ENCODE assay signal across 8 cellular contexts in the genomic region with DNA sequence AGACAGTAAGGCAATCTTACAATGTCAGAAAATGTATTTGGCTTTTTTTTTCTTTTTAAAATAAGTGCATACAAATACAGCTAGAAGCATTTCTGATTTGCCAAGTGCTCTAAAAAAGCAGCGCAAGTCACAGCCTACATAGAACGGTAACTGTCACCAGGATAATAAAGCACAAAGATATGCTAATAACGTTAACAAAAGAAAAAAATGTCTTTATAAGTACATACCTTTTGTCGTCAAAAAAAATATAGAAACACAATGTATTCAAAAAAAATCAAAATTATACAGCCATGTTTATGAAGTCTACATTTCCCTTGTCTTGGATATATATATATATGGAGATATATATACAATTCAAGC. TPM values are rescaled to one million over a fixed set of nuclear protein-coding genes. Genes with fewer than 3 reads are reported as not detected.
DNase-seq lines count a peak whose midpoint lies in the region; ATAC-seq and TF ChIP-seq lines count a peak whose summit lies in the region.

No MANE protein-coding gene starts in this region.

- peak overlapping the region; percentile 88 for H3K27ac ChIP-seq in SJSA1
- H3K27ac ChIP-seq in fibroblast of lung (ENCODE audit: insufficient read depth, low read length), result peak overlapping the region; percentile 94
- H3K27ac ChIP-seq in sigmoid colon, result peak overlapping the region; percentile 97 to 100 (median 100)

- H4K20me1 ChIP-seq in fibroblast of lung (ENCODE audit: control insufficient read depth, extremely low read depth, insufficient read depth, low read length), result no peaks in the 10 kb centered on the region

- peaks cover 13% of the 10 kb centered on the region for H3K36me3 ChIP-seq in H7 (replicated peaks; ENCODE audit: control insufficient read depth, insufficient read depth, low read length)
- peaks cover 69% of the 10 kb centered on the region for H3K36me3 ChIP-seq in SJSA1
- H3K36me3 ChIP-seq in fibroblast of lung (ENCODE audit: control insufficient read depth, insufficient read depth, low read length), result peaks cover 6% of the 10 kb centered on the region
- H3K36me3 ChIP-seq in sigmoid colon, result peaks cover 8 to 23% (median 13%) of the 10 kb centered on the region in 4 donors

- 0 to 4% methylated on average over 4 of the region's 4 CpGs for WGBS in sigmoid colon, 2 donors

- TF ChIP-seq EP300 in sigmoid colon (IDR thresholded peaks at IDR 0.05), result no peak

- TF ChIP-seq POLR2A in sigmoid colon (IDR thresholded peaks at IDR 0.05), result no peak

- no peak for DNase-seq in H7
- no peak for DNase-seq in SJSA1 (ENCODE audit: low read depth in 1 of 2, low spot score in 2 of 2)
- DNase-seq in fibroblast of lung (ENCODE audit: low read depth in 2 of 2), result no peak
- DNase-seq in sigmoid colon, result no peak
- DNase-seq in HuH-7.5 (ENCODE audit: low spot score), result no peak
- no peak for DNase-seq in NCI-H146 treated with DMSO at 0.1 percent for 48 hours (lab: John Stamatoyannopoulos, UW; ENCODE audit: unreplicated experiment)
- no peak for DNase-seq in GM03348 (ENCODE audit: low spot score)

- no peak overlapping the region for H2AFZ ChIP-seq in fibroblast of lung (ENCODE audit: low read length)

- peaks cover 65% of the 10 kb centered on the region for H3K4me1 ChIP-seq in SJSA1 (replicated peaks)
- H3K4me1 ChIP-seq in fibroblast of lung (ENCODE audit: control insufficient read depth, extremely low read depth, insufficient read depth, low read length), result peaks cover 18% of the 10 kb centered on the region
- H3K4me1 ChIP-seq in sigmoid colon, result peaks cover 0 to 44% (median 34%) of the 10 kb centered on the region in 4 donors

- peaks cover 68% of the 10 kb centered on the region for H3K79me2 ChIP-seq in fibroblast of lung (ENCODE audit: control insufficient read depth, insufficient read depth, low read length)

- TF ChIP-seq CTCF in fibroblast of lung (conservative IDR thresholded peaks at IDR 0.05 in 1 of 2, IDR thresholded peaks at IDR 0.05 in 1 of 2; ENCODE audit: low read depth in 1 of 2, low read length in 2 of 2) (no peak), sigmoid colon (IDR thresholded peaks at IDR 0.05) (no peak)

- intact Hi-C loops in sigmoid colon (cut with DNase I), result loop anchor here (1.0 to 5.0 kb wide), 2 partner anchors 74 to 107 kb away; no protein-coding TSS in a partner anchor

- H3K9me3 ChIP-seq in SJSA1 (replicated peaks), result no peaks in the 10 kb centered on the region
- H3K9me3 ChIP-seq in fibroblast of lung (ENCODE audit: control insufficient read depth, insufficient read depth, low read depth, low read length), result no peaks in the 10 kb centered on the region
- no peaks in the 10 kb centered on the region for H3K9me3 ChIP-seq in sigmoid colon

- H3K4me3 ChIP-seq in H7 (ENCODE audit: insufficient read depth, low read depth, low read length), result peak overlapping the region; percentile 87; the same call in 1 of the 2 replicates
- H3K4me3 ChIP-seq in SJSA1, result peak overlapping the region; percentile 71
- H3K4me3 ChIP-seq in fibroblast of lung (replicated peaks in 1 of 4; ENCODE audit: control extremely low read depth in 1 of 4, insufficient read depth in 1 of 4, low read depth in 3 of 4, low read length in 4 of 4), result peak overlapping the region; percentile 58 to 94 (median 73)
- peak overlapping the region; percentile 79 to 98 (median 85) for H3K4me3 ChIP-seq in sigmoid colon

- H3K27me3 ChIP-seq in H7 (ENCODE audit: control insufficient read depth, insufficient read depth, low read length), result no peaks in the 10 kb centered on the region
- H3K27me3 ChIP-seq in SJSA1 (replicated peaks), result no peaks in the 10 kb centered on the region
- H3K27me3 ChIP-seq in fibroblast of lung (ENCODE audit: control insufficient read depth, insufficient read depth, low read length), result no peaks in the 10 kb centered on the region
- H3K27me3 ChIP-seq in sigmoid colon, result no peaks in the 10 kb centered on the region

- peak overlapping the region; percentile 99 for H3K4me2 ChIP-seq in fibroblast of lung (ENCODE audit: extremely low read depth, insufficient read depth, low read length)

- H3K9ac ChIP-seq in fibroblast of lung (ENCODE audit: insufficient read depth, low read length), result peak overlapping the region; percentile 95

- no peak for ATAC-seq in HG03175 (IDR thresholded peaks at IDR 0.05; ENCODE audit: unreplicated experiment)

RNA-seq across cellular contexts. Expression of a gene that starts 3.3 kb away (rescaled TPM):
- 67.0 and 90.9 TPM in 2 replicates for total RNA-seq in H7 (2014; rRNA removed; shearing (Covaris generic))
- total RNA-seq in SJSA1 (2014; rRNA removed; shearing (Covaris generic)), result 42.1 and 60.8 TPM in 2 replicates
- total RNA-seq in fibroblast of lung, result 71.8 and 113 TPM in 2 replicates
- polyA plus RNA-seq in fibroblast of lung, result 17.8 and 28.2 TPM in 2 replicates
- polyA plus RNA-seq in fibroblast of lung (2012), result 28.9 and 44.7 TPM in 2 replicates
- 38.6 and 48.1 TPM in 2 replicates for polyA minus RNA-seq in fibroblast of lung (ENCODE audit: low replicate concordance)
- 10 to 100 TPM; 43.8 to 80.9 (median 55.5) TPM for total RNA-seq in sigmoid colon
- polyA plus RNA-seq in sigmoid colon, result 10 to 100 TPM; 39.1 to 86.9 (median 66.1) TPM
